ENCODE assay signal across 16 cellular contexts in the genomic region with DNA sequence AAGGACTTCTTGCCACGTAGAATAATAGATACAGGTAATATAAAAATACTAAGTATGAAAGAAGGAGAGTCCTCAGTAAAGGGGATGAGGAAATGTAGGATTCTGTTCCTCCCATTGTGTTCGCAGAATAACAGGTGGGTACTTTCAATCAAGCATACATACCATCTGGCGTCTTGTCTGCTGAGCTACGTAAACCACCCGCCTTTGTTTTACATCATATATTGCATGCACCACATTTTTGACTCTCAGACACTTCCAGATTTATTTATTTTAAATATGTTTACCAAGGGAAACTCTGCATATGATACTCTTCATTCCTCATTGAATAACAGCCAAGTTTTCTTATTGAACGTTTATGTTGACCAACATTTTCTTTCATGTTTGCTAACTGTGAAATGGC.
"Had no signal": no experiment of that assay in that cellular context is flagged by ENCODE, and none has a peak within 500 bp of the region (broad histone marks: within the 10 kb centered on the region; RNA-seq: fewer than 3 reads in every experiment).

No MANE protein-coding gene starts in this region.

- DNase-seq: activated CD4-positive, alpha-beta memory T cell treated with anti-CD3 and anti-CD28 coated beads, Interleukin-2, amount 10 ng/mL, durations not matched to agents 7 days and 5 days; activated CD8-positive, alpha-beta memory T cell treated with anti-CD3 and anti-CD28 coated beads, Interleukin-2, amount 50 U/mL, for 4 hours; activated naive CD4-positive, alpha-beta T cell; activated naive CD8-positive, alpha-beta T cell treated with anti-CD3 and anti-CD28 coated beads, Interleukin-2, amount 50 U/mL, for 24 hours; activated T-cell treated with anti-CD3 and anti-CD28 coated beads, Interleukin-2, amount 50 U/mL, for 72 hours; immature natural killer cell; lower lobe of right lung; ovary; stimulated activated CD4-positive, alpha-beta T cell treated with anti-CD3 and anti-CD28 coated beads, Interleukin-4, amount 100 ng/mL, for 1 hour; stimulated activated CD8-positive, alpha-beta memory T cell treated with anti-CD3 and anti-CD28 coated beads, Interleukin-4, amount 100 ng/mL, for 48 hours; upper lobe of left lung had no signal

- H3K9me3 ChIP-seq: ascending aorta, esophagus muscularis mucosa, lower lobe of right lung, ovary, upper lobe of left lung had no signal

- H3K27ac ChIP-seq: ascending aorta, esophagus muscularis mucosa, lower lobe of right lung, ovary, upper lobe of left lung had no signal

- H3K4me3 ChIP-seq: ascending aorta, esophagus muscularis mucosa, lower lobe of right lung, ovary, upper lobe of left lung had no signal

- H3K36me3 Mint-ChIP-seq: immature natural killer cell, mesothelial cell of epicardium had no signal

- H3K27me3 Mint-ChIP-seq: stimulated activated naive CD8-positive, alpha-beta T cell treated with anti-CD3 and anti-CD28 coated beads, Interleukin-15, Interleukin-2, amounts not matched to agents 100 ng/mL and 50 ng/mL, for 24 hours had no signal

- H3K27ac Mint-ChIP-seq: activated CD4-positive, alpha-beta memory T cell treated with anti-CD3 and anti-CD28 coated beads, Interleukin-2, amount 10 ng/mL, durations not matched to agents 7 days and 5 days; activated naive CD8-positive, alpha-beta T cell treated with anti-CD3 and anti-CD28 coated beads, Interleukin-2, amount 50 U/mL, for 24 hours; activated T-cell treated with anti-CD3 and anti-CD28 coated beads, Interleukin-2, amount 50 U/mL, for 72 hours; immature natural killer cell; mesothelial cell of epicardium; stimulated activated naive CD8-positive, alpha-beta T cell treated with anti-CD3 and anti-CD28 coated beads, Interleukin-15, Interleukin-2, amounts not matched to agents 100 ng/mL and 50 ng/mL, for 24 hours had no signal

- ATAC-seq: activated naive CD8-positive, alpha-beta T cell treated with anti-CD3 and anti-CD28 coated beads, Interleukin-2, amount 50 U/mL, for 24 hours; activated T-cell treated with anti-CD3 and anti-CD28 coated beads, Interleukin-2, amount 50 U/mL, for 72 hours; lower lobe of right lung had no signal

- H3K27me3 ChIP-seq: ascending aorta, esophagus muscularis mucosa, ovary, upper lobe of left lung had no signal

- H3K9me3 Mint-ChIP-seq: activated CD4-positive, alpha-beta memory T cell treated with anti-CD3 and anti-CD28 coated beads, Interleukin-2, amount 10 ng/mL, durations not matched to agents 7 days and 5 days; activated naive CD8-positive, alpha-beta T cell treated with anti-CD3 and anti-CD28 coated beads, Interleukin-2, amount 50 U/mL, for 24 hours; activated T-cell treated with anti-CD3 and anti-CD28 coated beads, Interleukin-2, amount 50 U/mL, for 72 hours; mesothelial cell of epicardium; neural crest cell; stimulated activated naive CD8-positive, alpha-beta T cell treated with anti-CD3 and anti-CD28 coated beads, Interleukin-15, Interleukin-2, amounts not matched to agents 100 ng/mL and 50 ng/mL, for 24 hours had no signal

- H3K4me3 Mint-ChIP-seq: activated CD4-positive, alpha-beta memory T cell treated with anti-CD3 and anti-CD28 coated beads, Interleukin-2, amount 10 ng/mL, durations not matched to agents 7 days and 5 days; activated naive CD8-positive, alpha-beta T cell treated with anti-CD3 and anti-CD28 coated beads, Interleukin-2, amount 50 U/mL, for 24 hours; activated T-cell treated with anti-CD3 and anti-CD28 coated beads, Interleukin-2, amount 50 U/mL, for 72 hours; immature natural killer cell; mesothelial cell of epicardium; neural crest cell; stimulated activated naive CD8-positive, alpha-beta T cell treated with anti-CD3 and anti-CD28 coated beads, Interleukin-15, Interleukin-2, amounts not matched to agents 100 ng/mL and 50 ng/mL, for 24 hours had no signal

- H3K36me3 ChIP-seq: ascending aorta, esophagus muscularis mucosa, lower lobe of right lung, ovary, upper lobe of left lung had no signal

- H3K4me1 Mint-ChIP-seq: activated CD4-positive, alpha-beta memory T cell treated with anti-CD3 and anti-CD28 coated beads, Interleukin-2, amount 10 ng/mL, durations not matched to agents 7 days and 5 days; activated naive CD8-positive, alpha-beta T cell treated with anti-CD3 and anti-CD28 coated beads, Interleukin-2, amount 50 U/mL, for 24 hours; immature natural killer cell; mesothelial cell of epicardium; neural crest cell had no signal
